In the genomic region with DNA sequence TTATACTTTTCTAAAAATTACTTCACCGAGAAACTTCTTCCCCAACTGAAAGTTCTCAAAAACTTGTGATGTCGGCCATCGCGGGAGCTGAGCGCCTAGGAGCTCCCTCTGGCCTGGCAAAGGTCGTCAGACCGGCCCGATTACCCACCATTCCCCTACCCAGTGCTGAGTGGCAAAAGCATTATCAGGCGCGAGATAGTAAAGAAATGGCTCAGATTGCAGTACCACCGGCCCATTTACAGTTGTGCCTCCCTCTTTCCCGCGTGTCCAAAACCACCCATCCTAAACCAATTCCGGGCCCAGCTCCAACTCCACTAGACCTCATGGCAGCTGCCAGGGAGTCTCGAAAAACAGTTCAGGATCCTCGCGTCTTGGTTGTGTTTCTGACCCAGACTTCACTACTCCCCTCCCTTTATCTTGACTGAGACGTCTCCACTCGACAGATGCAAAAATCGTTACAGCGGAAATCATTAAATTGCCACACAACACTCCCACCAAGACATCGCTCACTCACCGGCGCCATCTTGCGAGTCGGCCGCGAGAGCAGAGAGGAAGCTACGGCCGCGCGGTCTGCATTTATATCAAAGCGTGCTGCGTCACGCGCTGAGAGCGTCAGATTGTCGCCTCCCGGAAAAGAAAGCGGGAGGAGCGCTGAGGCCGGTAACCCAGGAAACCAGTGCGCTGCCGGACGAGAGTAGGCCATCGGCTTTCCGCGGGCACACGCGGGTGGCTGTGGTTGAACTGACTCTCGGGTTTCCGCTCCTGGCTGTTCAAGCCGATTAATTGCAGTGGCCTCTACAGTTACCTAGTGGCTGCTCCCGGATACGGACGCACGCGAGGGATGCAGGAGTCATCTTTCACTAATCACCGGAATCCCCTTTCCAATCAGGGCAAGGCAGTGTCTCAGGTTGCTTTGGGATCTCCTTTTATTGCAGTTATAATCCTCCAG, we compare ENCODE assay signal across 8 cellular contexts. TPM values are rescaled to one million over a fixed set of nuclear protein-coding genes. Genes with fewer than 3 reads are reported as not detected.
A peak's percentile ranks its signal among the peaks of the same experiment; 100 is the strongest.
DNase-seq lines count a peak whose midpoint lies in the region; ATAC-seq, FAIRE-seq and TF ChIP-seq lines count a peak whose summit lies in the region.

A gene (minus strand): TSS at position 551 of the 949 bp plus-strand sequence. CDS start 28 bp downstream, at position 523.

- POLR2A ChIA-PET in HepG2 (lab: Yijun Ruan, JAX): interaction anchor here (0.6 to 2.5 kb wide), 15 partner anchors 12 to 599 kb away, joined by 3 to 30 read pairs (median 3); a partner anchor contains a TSS

- TF ChIP-seq RAD21 in HepG2 (CRISPR knock-in tag; IDR thresholded peaks at IDR 0.05): no peak; the same call in 1 of the 2 replicates

- CTCF ChIA-PET in HepG2 (lab: Yijun Ruan, JAX; ENCODE audit: low intra/inter-chr PET ratio, low total read pairs): no interaction called here

- TF ChIP-seq EP300 in HepG2 (IDR thresholded peaks at IDR 0.05; ENCODE audit: low read depth in 2 of 2, low read length in 2 of 2) (0 out of 4 replicates have a peak, but pooled peaks of 1 of the 2 experiments have one; percentile 6), HepG2 (CRISPR knock-in tag; IDR thresholded peaks at IDR 0.05; ENCODE audit: borderline replicate concordance) (no peak; the same call in 1 of the 2 replicates)

- TF ChIP-seq CTCF in coronary artery (IDR thresholded peaks at IDR 0.05) (no peak), HepG2 (CRISPR knock-in tag; IDR thresholded peaks at IDR 0.05) (peak; percentile 53)

- TSS peak; percentile 75 for BruUV-seq in HepG2 (replicated peaks; lab: Mats Ljungman, UMichigan)

- H3K27ac ChIP-seq in coronary artery (peak within 1 kb of the TSS; percentile 69 to 91), HepG2 (ENCODE audit: extremely low read length, insufficient read depth, low read length) (peak within 1 kb of the TSS; percentile 88)

- 0% methylated on average over 27 of the region's 59 CpGs for WGBS in HepG2 (ENCODE audit: low lambda C conversion rate)

- peak within 1 kb of the TSS; percentile 85 for H2AFZ ChIP-seq in HepG2 (ENCODE audit: low read length)

- H3K4me2 ChIP-seq in HepG2 (ENCODE audit: low read depth, low read length): peak within 1 kb of the TSS; percentile 94

- H3K4me3 ChIP-seq in coronary artery: peak within 1 kb of the TSS; percentile 92
- peak within 1 kb of the TSS; percentile 68 to 87 (median 84) for H3K4me3 ChIP-seq in HepG2 (replicated peaks in 1 of 3; ENCODE audit: insufficient read depth in 1 of 3, low read depth in 2 of 3, low read length in 3 of 3)

- peak within 1 kb of the TSS; percentile 96 for H3K9ac ChIP-seq in HepG2 (ENCODE audit: insufficient read depth, low read depth, low read length)

- H3K9me3 ChIP-seq in HepG2 (ENCODE audit: low read length): no peaks in the 10 kb centered on the region

- intact Hi-C loops in HepG2 (cut with micrococcal nuclease; ENCODE audit: unreplicated experiment): loop anchor here (2.0 to 5.0 kb wide), 2 partner anchors 39 to 443 kb away; a partner anchor contains a TSS

- in situ Hi-C loops in HepG2 (cut with HindIII; ENCODE audit: extremely low pct_ligation_motif_present, low pct_unique_long_range_greater_than_20kb): no loop called here

- peak; percentile 98 to 99 for TF ChIP-seq POLR2A in HepG2 (IDR thresholded peaks at IDR 0.05; ENCODE audit: insufficient read depth in 1 of 2, low read depth in 2 of 2, low read length in 2 of 2)

- FAIRE-seq in A204.1 (lab: Jason Lieb, UNC) (peak; percentile 91), HepG2 (lab: Jason Lieb, UNC) (peak; percentile 71)

- DNase-seq in coronary artery (ENCODE audit: low spot score) (peak; percentile 95), HepG2 (ENCODE audit: low spot score) (peak; percentile 90), C1 segment of cervical spinal cord (lab: John Stamatoyannopoulos, UW) (no peak)
- peak; percentile 89 to 93 for DNase-seq in stimulated activated CD4-positive, alpha-beta T cell treated with anti-CD3 and anti-CD28 coated beads, Interleukin-4, amount 100 ng/mL, for 4 hours

- H3K36me3 ChIP-seq in HepG2 (replicated peaks in 1 of 2; ENCODE audit: control insufficient read depth in 1 of 2, insufficient read depth in 2 of 2, low read length in 2 of 2): peaks cover 3 to 20% of the 10 kb centered on the region in 2 experiments; a peak in 4 of 5 replicates

- peaks cover 22% of the 10 kb centered on the region for H3K79me2 ChIP-seq in HepG2 (ENCODE audit: insufficient read depth, low read length)

- peak; percentile 98 for ATAC-seq in GM19043 (IDR thresholded peaks at IDR 0.05; ENCODE audit: low read depth, unreplicated experiment)
- ATAC-seq in HG03432 (IDR thresholded peaks at IDR 0.05; ENCODE audit: unreplicated experiment): peak; percentile 98
- peak; percentile 93 to 95 for ATAC-seq in activated CD4-positive, CD25-positive, alpha-beta regulatory T cell treated with anti-CD3 and anti-CD28 coated beads, Interleukin-2, amount 50 U/mL, for 24 hours
- ATAC-seq in HepG2: peak; percentile 94

- peaks cover 32% of the 10 kb centered on the region for H3K4me1 ChIP-seq in HepG2 (ENCODE audit: insufficient read depth, low read length)

- H4K20me1 ChIP-seq in HepG2 (ENCODE audit: insufficient read depth, low read length): peaks cover 24% of the 10 kb centered on the region

- no peaks in the 10 kb centered on the region for H3K27me3 ChIP-seq in HepG2 (ENCODE audit: control insufficient read depth in 1 of 2, insufficient read depth in 2 of 2, low read length in 2 of 2)

TF ChIP-seq in HepG2, 621 proteins besides CTCF, POLR2A, EP300 and RAD21 (continues in another document):
- TF ChIP-seq NRL (CRISPR knock-in tag; IDR thresholded peaks at IDR 0.05; ENCODE audit: borderline replicate concordance): peak; percentile 69; the same call in 1 of the 2 replicates
- no peak for TF ChIP-seq ZNF33B (CRISPR knock-in tag; IDR thresholded peaks at IDR 0.05)
- peak; percentile 85; the same call in 1 of the 2 replicates for TF ChIP-seq ZNF879 (CRISPR knock-in tag; IDR thresholded peaks at IDR 0.05)
- TF ChIP-seq FOXM1 (CRISPR knock-in tag; IDR thresholded peaks at IDR 0.05): no peak
- TF ChIP-seq, protein P1, sequence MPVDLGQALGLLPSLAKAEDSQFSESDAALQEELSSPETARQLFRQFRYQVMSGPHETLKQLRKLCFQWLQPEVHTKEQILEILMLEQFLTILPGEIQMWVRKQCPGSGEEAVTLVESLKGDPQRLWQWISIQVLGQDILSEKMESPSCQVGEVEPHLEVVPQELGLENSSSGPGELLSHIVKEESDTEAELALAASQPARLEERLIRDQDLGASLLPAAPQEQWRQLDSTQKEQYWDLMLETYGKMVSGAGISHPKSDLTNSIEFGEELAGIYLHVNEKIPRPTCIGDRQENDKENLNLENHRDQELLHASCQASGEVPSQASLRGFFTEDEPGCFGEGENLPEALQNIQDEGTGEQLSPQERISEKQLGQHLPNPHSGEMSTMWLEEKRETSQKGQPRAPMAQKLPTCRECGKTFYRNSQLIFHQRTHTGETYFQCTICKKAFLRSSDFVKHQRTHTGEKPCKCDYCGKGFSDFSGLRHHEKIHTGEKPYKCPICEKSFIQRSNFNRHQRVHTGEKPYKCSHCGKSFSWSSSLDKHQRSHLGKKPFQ (CRISPR knock-in tag; IDR thresholded peaks at IDR 0.05; ENCODE audit: insufficient replicate concordance): peak; percentile 82
- TF ChIP-seq ATAD3A (CRISPR knock-in tag; IDR thresholded peaks at IDR 0.05): no peak
- TF ChIP-seq YY1 (IDR thresholded peaks at IDR 0.05; ENCODE audit: insufficient read depth, insufficient replicate concordance, low read depth, low read length): peak; percentile 92
- TF ChIP-seq PHF20 (CRISPR knock-in tag; IDR thresholded peaks at IDR 0.05): peak; percentile 82

RNA-seq across cellular contexts. Expression of the gene that starts here (rescaled TPM):
- 150 and 152 TPM in 2 replicates for total RNA-seq in HepG2 (2016; rRNA removed; fragmentation: Illumina TruSeq; extraction: Trizol)
- total RNA-seq in HepG2 (2016; cell fraction: cytosol; rRNA removed; fragmentation: Illumina TruSeq; extraction: Trizol; ENCODE audit: low read depth): 116 and 134 TPM in 2 replicates
- 151 and 154 TPM in 2 replicates for total RNA-seq in HepG2 (2016; cell fraction: insoluble cytoplasmic fraction; rRNA removed; fragmentation: Illumina TruSeq; extraction: Trizol)
- 153 and 155 TPM in 2 replicates for total RNA-seq in HepG2 (2016; cell fraction: membrane; rRNA removed; fragmentation: Illumina TruSeq; extraction: Trizol)
- total RNA-seq in HepG2 (2016; cell fraction: nucleus; rRNA removed; fragmentation: Illumina TruSeq; extraction: Trizol): 82.3 and 106 TPM in 2 replicates
- polyA plus RNA-seq in HepG2 (2011; rRNA removed): 42.7 and 44.1 TPM in 2 replicates
- polyA plus RNA-seq in HepG2 (2011; cell fraction: cytosol; rRNA removed): 23.0 and 50.4 TPM in 2 replicates
- polyA plus RNA-seq in HepG2 (2011; cell fraction: nucleus; rRNA removed): 10.1 and 18.0 TPM in 2 replicates
- 109 and 125 TPM in 2 replicates for polyA plus RNA-seq in HepG2 (2012)
- 110 and 115 TPM in 2 replicates for polyA plus RNA-seq in HepG2 (2016; cell fraction: cytosol; fragmentation: Illumina TruSeq; extraction: Trizol; ENCODE audit: low read depth)
- 101 and 141 TPM in 2 replicates for polyA plus RNA-seq in HepG2 (2016; cell fraction: insoluble cytoplasmic fraction; fragmentation: Illumina TruSeq; extraction: Trizol; ENCODE audit: low read depth)
- 105 and 124 TPM in 2 replicates for polyA plus RNA-seq in HepG2 (2016; cell fraction: membrane; fragmentation: Illumina TruSeq; extraction: Trizol; ENCODE audit: low read depth)
- 145 and 173 TPM in 2 replicates for polyA plus RNA-seq in HepG2 (2016; cell fraction: nucleus; fragmentation: Illumina TruSeq; extraction: Trizol; ENCODE audit: insufficient read depth, low read depth)
- polyA minus RNA-seq in HepG2 (2011; rRNA and poly(A)+ RNA removed; ENCODE audit: low replicate concordance): 1.2 and 4.4 TPM in 2 replicates
- polyA minus RNA-seq in HepG2 (2011; cell fraction: cytosol; rRNA and poly(A)+ RNA removed): 5.8 and 9.7 TPM in 2 replicates
- 14.3 and 15.4 TPM in 2 replicates for polyA minus RNA-seq in HepG2 (2011; cell fraction: nucleus; rRNA and poly(A)+ RNA removed)

Comparison
In these comparisons a context has a peak if more than half of its experiments do, and no peak if none do; other contexts are left out.
1. DNase-seq: peak in coronary artery (single experiment), HepG2 (single experiment) and stimulated activated CD4-positive, alpha-beta T cell treated with anti-CD3 and anti-CD28 coated beads, Interleukin-4, amount 100 ng/mL, for 4 hours (2 of 2); none in C1 segment of cervical spinal cord (0 of 14).
2. Peak in every context shown above with its lines, with median percentiles within 50 percentile points of each other: ATAC-seq.